ENCODE assay signal across 8 cellular contexts in the genomic region with DNA sequence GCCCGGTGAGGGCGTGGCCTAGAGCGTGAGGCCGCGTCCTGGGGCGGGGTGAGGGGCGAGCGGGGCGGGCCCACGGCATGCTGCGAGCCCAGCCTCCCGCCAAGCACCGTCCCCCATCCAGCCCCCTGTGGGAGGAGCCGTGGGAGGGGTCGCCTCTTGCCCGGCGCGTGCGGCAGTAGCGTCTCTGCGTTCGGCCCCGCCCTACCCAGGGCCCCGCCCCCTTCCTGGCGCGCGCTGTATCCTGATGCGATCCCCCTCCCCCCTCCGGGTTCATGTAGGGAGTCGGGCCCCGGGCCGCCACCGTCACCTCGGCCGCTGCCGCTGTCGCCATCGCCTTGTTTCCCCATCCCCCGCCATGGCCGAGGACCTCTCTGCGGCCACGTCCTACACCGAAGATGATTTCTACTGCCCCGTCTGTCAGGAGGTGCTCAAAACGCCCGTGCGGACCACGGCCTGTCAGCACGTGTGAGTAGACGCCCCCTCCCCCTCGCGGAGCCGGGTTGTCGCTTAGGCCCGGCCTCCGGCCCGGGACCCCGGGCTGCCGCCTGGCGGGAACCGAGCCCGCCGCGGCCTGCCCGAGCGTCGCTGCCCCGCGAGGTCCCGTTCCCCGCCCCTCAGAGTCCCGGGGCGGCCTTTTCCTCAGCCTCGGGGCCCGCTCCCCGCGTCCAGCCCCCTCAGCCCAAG. TPM values are rescaled to one million over a fixed set of nuclear protein-coding genes. Genes with fewer than 3 reads are reported as not detected.
A peak's percentile ranks its signal among the peaks of the same experiment; 100 is the strongest.
DNase-seq lines count a peak whose midpoint lies in the region; ATAC-seq and TF ChIP-seq lines count a peak whose summit lies in the region.

No MANE protein-coding gene starts in this region.

- H3K27ac ChIP-seq in ovary (peak overlapping the region; percentile 87 to 99), thyroid gland (peak overlapping the region; percentile 99 to 100 (median 100))

- ATAC-seq in HG02623 (IDR thresholded peaks at IDR 0.05; ENCODE audit: unreplicated experiment) = peak; percentile 78
- peak; percentile 94 for ATAC-seq in SK-N-SH treated with all-trans-retinoic acid at 6 μM for 48 hours
- peak; percentile 99 for ATAC-seq in Right ventricle myocardium inferior

- no peak for TF ChIP-seq EP300 in ovary (IDR thresholded peaks at IDR 0.05)

- DNase-seq in GM10266 (ENCODE audit: extremely low spot score) (peak; percentile 99), NCI-H1092 treated with DMSO at 0.1 percent for 48 hours (lab: John Stamatoyannopoulos, UW) (peak; percentile 99), Right ventricle myocardium inferior (ENCODE audit: missing footprints) (peak; percentile 99), ovary (peak; percentile 99 to 100 (median 100)), thyroid gland (peak; percentile 99)
- DNase-seq in activated naive CD8-positive, alpha-beta T cell treated with anti-CD3 and anti-CD28 coated beads for 36 hours = peak; percentile 100

- H3K27me3 Mint-ChIP-seq in activated naive CD8-positive, alpha-beta T cell treated with anti-CD3 and anti-CD28 coated beads for 36 hours = no peaks in the 10 kb centered on the region

- peak overlapping the region; percentile 65 for H3K4me3 ChIP-seq in ovary
- peak overlapping the region; percentile 35 to 88 (median 86) for H3K4me3 ChIP-seq in thyroid gland (replicated peaks in 1 of 3)

- H3K9me3 ChIP-seq in ovary = no peaks in the 10 kb centered on the region
- H3K9me3 ChIP-seq in thyroid gland = no peaks in the 10 kb centered on the region

- 1% methylated on average over 56 to 77 of the region's 77 CpGs for WGBS in ovary, 3 donors
- 1% methylated on average over 20 of the region's 77 CpGs; no CpG with 5 or more reads in 1 of the 2 donors for WGBS in thyroid gland, 2 donors

- no peaks in the 10 kb centered on the region for H3K36me3 ChIP-seq in ovary
- no peaks in the 10 kb centered on the region for H3K36me3 ChIP-seq in thyroid gland

- TF ChIP-seq POLR2A in ovary (IDR thresholded peaks at IDR 0.05) (peak; percentile 59), thyroid gland (IDR thresholded peaks at IDR 0.05) (peak in 1 of 2 donors; percentile 77)

- peaks cover 32% of the 10 kb centered on the region for H3K36me3 Mint-ChIP-seq in activated naive CD8-positive, alpha-beta T cell treated with anti-CD3 and anti-CD28 coated beads for 36 hours

- no peaks in the 10 kb centered on the region for H3K9me3 Mint-ChIP-seq in activated naive CD8-positive, alpha-beta T cell treated with anti-CD3 and anti-CD28 coated beads for 36 hours

- H3K4me3 Mint-ChIP-seq in activated naive CD8-positive, alpha-beta T cell treated with anti-CD3 and anti-CD28 coated beads for 36 hours = peak overlapping the region; percentile 98

- H3K27me3 ChIP-seq in ovary (no peaks in the 10 kb centered on the region), thyroid gland (no peaks in the 10 kb centered on the region)

- no peak for TF ChIP-seq CTCF in GM10266 (IDR thresholded peaks at IDR 0.05; ENCODE audit: control insufficient read depth, insufficient read depth, low read depth, missing control alignments)
- TF ChIP-seq CTCF in ovary (IDR thresholded peaks at IDR 0.05) = no peak
- no peak for TF ChIP-seq CTCF in thyroid gland (IDR thresholded peaks at IDR 0.05)

- peak overlapping the region; percentile 98 for H3K27ac Mint-ChIP-seq in activated naive CD8-positive, alpha-beta T cell treated with anti-CD3 and anti-CD28 coated beads for 36 hours

- H3K4me1 ChIP-seq in ovary (ENCODE audit: insufficient read depth) (peaks cover 2% of the 10 kb centered on the region), thyroid gland (peaks cover 12 to 15% of the 10 kb centered on the region in 2 donors)

- H3K4me1 Mint-ChIP-seq in activated naive CD8-positive, alpha-beta T cell treated with anti-CD3 and anti-CD28 coated beads for 36 hours = peaks cover 38% of the 10 kb centered on the region

- intact Hi-C loops in Right ventricle myocardium inferior (cut with DNase I) = loop anchor here (2.0 to 10.0 kb wide), 3 partner anchors 74 to 372 kb away; a partner anchor contains a TSS
- intact Hi-C loops in ovary (cut with DNase I) = loop anchor here in 2 of 4 donors (2.0 to 5.0 kb wide), 2 partner anchors 74 to 150 kb away; a partner anchor contains a TSS
- intact Hi-C loops in thyroid gland (cut with DNase I) = no loop called here

TF ChIP-seq in SK-N-SH treated with all-trans-retinoic acid at 6 μM for 48 hours, 23 proteins besides CTCF, POLR2A, EP300 and RAD21:
- no peak for TF ChIP-seq ESRRG (CRISPR knock-in tag; IDR thresholded peaks at IDR 0.05)

RNA-seq across cellular contexts. Expression of a gene that starts 0.9 kb away (rescaled TPM):
- 100 to 1,000 TPM in 1 of 2 experiments, 10 to 100 TPM in 1; 95.9 to 107 TPM for total RNA-seq in activated naive CD8-positive, alpha-beta T cell treated with anti-CD3 and anti-CD28 coated beads for 36 hours
- total RNA-seq in Right ventricle myocardium inferior (8.0 TPM), ovary (10 to 100 TPM; 20.9 to 41.9 (median 26.0) TPM), thyroid gland (10 to 100 TPM; 10.7 to 62.7 (median 27.4) TPM)
- polyA plus RNA-seq in ovary = 10 to 100 TPM; 10.2 to 21.9 TPM

Comparison
In these comparisons a context has a peak if more than half of its experiments do, and no peak if none do; other contexts are left out.
1. Peak in every context shown above with its lines: DNase-seq, ATAC-seq, H3K4me3 ChIP-seq and H3K27ac ChIP-seq.